ENCODE assay signal across 11 cellular contexts in genomic region chr15:65326109-65326508, GRCh38. TPM values are rescaled to one million over a fixed set of nuclear protein-coding genes. Genes with fewer than 3 reads are reported as not detected.
DNase-seq lines count a peak whose midpoint lies in the region; ATAC-seq and TF ChIP-seq lines count a peak whose summit lies in the region.
"Had no signal": no experiment of that assay in that cellular context is flagged by ENCODE, and none has a peak within 500 bp of the region (broad histone marks: within the 10 kb centered on the region; RNA-seq: fewer than 3 reads in every experiment).

No MANE protein-coding gene starts in this region.

- no peak overlapping the region for H3K4me2 ChIP-seq in parathyroid adenoma (ENCODE audit: low read length)

- POLR2A ChIA-PET in WTC11 (lab: Charles Lee): interaction anchor here (0.5 to 1.5 kb wide), 2 partner anchors 53 to 75 kb away, joined by 3 read pairs; no protein-coding TSS in a partner anchor

- peak; percentile 82 for DNase-seq in H7
- peak; percentile 52 for DNase-seq in WTC11 (ENCODE audit: low spot score)
- peak; percentile 39 for DNase-seq in left ventricle myocardium inferior
- no peak for DNase-seq in activated CD8-positive, alpha-beta memory T cell treated with anti-CD3 and anti-CD28 coated beads, Interleukin-2, amount 10 ng/mL, durations not matched to agents 7 days and 5 days
- DNase-seq: colonic mucosa; stimulated activated naive CD8-positive, alpha-beta T cell treated with anti-CD3 and anti-CD28 coated beads, Interleukin-15, Interleukin-2, amounts not matched to agents 100 U/mL and 50 U/mL, for 24 hours had no signal

- H3K27ac Mint-ChIP-seq in WTC11: peak overlapping the region; percentile 70
- H3K27ac Mint-ChIP-seq in activated CD8-positive, alpha-beta memory T cell treated with anti-CD3 and anti-CD28 coated beads, Interleukin-2, amount 10 ng/mL, durations not matched to agents 7 days and 5 days: no peak overlapping the region

- H3K4me3 Mint-ChIP-seq in WTC11: no peak overlapping the region
- H3K4me3 Mint-ChIP-seq in activated CD8-positive, alpha-beta memory T cell treated with anti-CD3 and anti-CD28 coated beads, Interleukin-2, amount 10 ng/mL, durations not matched to agents 7 days and 5 days: no peak overlapping the region

- no peak overlapping the region for H3K27ac ChIP-seq in left ventricle myocardium inferior (replicated peaks)
- H3K27ac ChIP-seq in parathyroid adenoma: peak overlapping the region; percentile 53
- H3K27ac ChIP-seq: colonic mucosa had no signal

- H3K9me3 ChIP-seq in left ventricle myocardium inferior (replicated peaks) (no peaks in the 10 kb centered on the region), parathyroid adenoma (ENCODE audit: control insufficient read depth, low read length) (no peaks in the 10 kb centered on the region)
- H3K9me3 ChIP-seq: colonic mucosa had no signal

- H3K27me3 Mint-ChIP-seq in WTC11 (ENCODE audit: low read depth): no peaks in the 10 kb centered on the region; the same call in 1 of the 2 replicates
- peaks cover 17% of the 10 kb centered on the region for H3K27me3 Mint-ChIP-seq in activated CD8-positive, alpha-beta memory T cell treated with anti-CD3 and anti-CD28 coated beads, Interleukin-2, amount 10 ng/mL, durations not matched to agents 7 days and 5 days

- H3K9ac ChIP-seq in parathyroid adenoma: no peak overlapping the region

- intact Hi-C loops in left ventricle myocardium inferior (cut with micrococcal nuclease): no loop called here

- H3K9me3 Mint-ChIP-seq in WTC11: no peaks in the 10 kb centered on the region
- no peaks in the 10 kb centered on the region for H3K9me3 Mint-ChIP-seq in activated CD8-positive, alpha-beta memory T cell treated with anti-CD3 and anti-CD28 coated beads, Interleukin-2, amount 10 ng/mL, durations not matched to agents 7 days and 5 days (ENCODE audit: low read depth)

- ATAC-seq in WTC11 (peak; percentile 55), HG03342 (IDR thresholded peaks at IDR 0.05; ENCODE audit: unreplicated experiment) (no peak), GM19035 (IDR thresholded peaks at IDR 0.05; ENCODE audit: unreplicated experiment) (no peak), HG02885 (IDR thresholded peaks at IDR 0.05; ENCODE audit: poor library complexity, unreplicated experiment) (no peak)
- no peak for ATAC-seq in activated CD8-positive, alpha-beta memory T cell treated with anti-CD3 and anti-CD28 coated beads, Interleukin-2, amount 10 ng/mL, durations not matched to agents 7 days and 5 days
- ATAC-seq: stimulated activated naive CD8-positive, alpha-beta T cell treated with anti-CD3 and anti-CD28 coated beads, Interleukin-15, Interleukin-2, amounts not matched to agents 100 U/mL and 50 U/mL, for 24 hours had no signal

- peaks cover 19% of the 10 kb centered on the region for H3K36me3 Mint-ChIP-seq in WTC11
- H3K36me3 Mint-ChIP-seq in activated CD8-positive, alpha-beta memory T cell treated with anti-CD3 and anti-CD28 coated beads, Interleukin-2, amount 10 ng/mL, durations not matched to agents 7 days and 5 days: no peaks in the 10 kb centered on the region

- H3K4me1 ChIP-seq in left ventricle myocardium inferior: peaks cover 19% of the 10 kb centered on the region
- peaks cover 5% of the 10 kb centered on the region for H3K4me1 ChIP-seq in parathyroid adenoma
- H3K4me1 ChIP-seq: colonic mucosa had no signal

- H2AFZ ChIP-seq in parathyroid adenoma: peak overlapping the region; percentile 48

- peaks cover 9% of the 10 kb centered on the region for H3K4me1 Mint-ChIP-seq in WTC11
- H3K4me1 Mint-ChIP-seq in activated CD8-positive, alpha-beta memory T cell treated with anti-CD3 and anti-CD28 coated beads, Interleukin-2, amount 10 ng/mL, durations not matched to agents 7 days and 5 days: no peaks in the 10 kb centered on the region

- CTCF ChIA-PET in WTC11 (lab: Charles Lee): interaction anchor here (0.6 to 3.8 kb wide), 8 partner anchors 10 to 117 kb away, joined by 3 to 27 read pairs (median 4); no protein-coding TSS in a partner anchor
- CTCF ChIA-PET in activated CD8-positive, alpha-beta memory T cell treated with anti-CD3 and anti-CD28 coated beads, Interleukin-2, amount 10 ng/mL, durations not matched to agents 7 days and 5 days (lab: Charles Lee): interaction anchor here (2.3 kb wide), 1 partner anchor 59 kb away, joined by 8 read pairs; no protein-coding TSS in a partner anchor

- H3K36me3 ChIP-seq in H7 (replicated peaks; ENCODE audit: control insufficient read depth, insufficient read depth, low read length): peaks cover 1% of the 10 kb centered on the region
- H3K36me3 ChIP-seq in left ventricle myocardium inferior: no peaks in the 10 kb centered on the region
- H3K36me3 ChIP-seq in parathyroid adenoma (ENCODE audit: control insufficient read depth, insufficient read depth, low read length): no peaks in the 10 kb centered on the region
- H3K36me3 ChIP-seq: colonic mucosa had no signal

- no peak for TF ChIP-seq CTCF in WTC11 (IDR thresholded peaks at IDR 0.05)
- TF ChIP-seq CTCF in left ventricle myocardium inferior (IDR thresholded peaks at IDR 0.05; ENCODE audit: borderline replicate concordance): no peak
- no peak for TF ChIP-seq CTCF in parathyroid adenoma (IDR thresholded peaks at IDR 0.05)

- no peaks in the 10 kb centered on the region for H3K79me2 ChIP-seq in parathyroid adenoma

- H3K27me3 ChIP-seq in H7 (ENCODE audit: control insufficient read depth, insufficient read depth, low read length): no peaks in the 10 kb centered on the region
- peaks cover 4% of the 10 kb centered on the region for H3K27me3 ChIP-seq in left ventricle myocardium inferior (ENCODE audit: low read depth)
- no peaks in the 10 kb centered on the region for H3K27me3 ChIP-seq in parathyroid adenoma (ENCODE audit: control insufficient read depth, insufficient read depth, low read length)
- H3K27me3 ChIP-seq: colonic mucosa had no signal

- H3K4me3 ChIP-seq in H7 (ENCODE audit: insufficient read depth, low read depth, low read length) (no peak overlapping the region), left ventricle myocardium inferior (no peak overlapping the region), parathyroid adenoma (ENCODE audit: low read depth, low read length) (no peak overlapping the region)
- H3K4me3 ChIP-seq: colonic mucosa had no signal

TF ChIP-seq in WTC11, 78 proteins besides CTCF, POLR2A, EP300 and RAD21 (continues in another document):
- TF ChIP-seq E2F4 (CRISPR knock-in tag; IDR thresholded peaks at IDR 0.05; ENCODE audit: borderline replicate concordance, low read depth) (no peak), CREB1 (CRISPR knock-in tag; IDR thresholded peaks at IDR 0.05) (no peak), NR3C1 (CRISPR knock-in tag; conservative IDR thresholded peaks at IDR 0.05; ENCODE audit: low read depth) (no peak), ZNF512 (CRISPR knock-in tag; IDR thresholded peaks at IDR 0.05; ENCODE audit: borderline replicate concordance) (no peak), ZNF317 (CRISPR knock-in tag; IDR thresholded peaks at IDR 0.05; ENCODE audit: borderline replicate concordance, low read depth) (no peak)

RNA-seq across cellular contexts. Expression of gene RNU5B-1, which starts 21.6 kb away (rescaled TPM):
- not detected in 2 replicates for total RNA-seq in H7 (2014; rRNA removed; shearing (Covaris generic))
- total RNA-seq in WTC11 (2021) (9.7 to 10.4 TPM in 2 of 3 replicates, not detected in the other), left ventricle myocardium inferior (40.3 TPM)
- total RNA-seq in activated CD8-positive, alpha-beta memory T cell treated with anti-CD3 and anti-CD28 coated beads, Interleukin-2, amount 10 ng/mL, durations not matched to agents 7 days and 5 days: 10 to 100 TPM in 1 of 2 experiments, not detected in 1; 15.8 TPM
- total RNA-seq: SK-MEL-5 had no signal

RNA-seq across cellular contexts. Expression of gene RNU5A-1, which starts 30.3 kb away (rescaled TPM):
- total RNA-seq in H7 (2014; rRNA removed; shearing (Covaris generic)): not detected in 2 replicates
- total RNA-seq in WTC11 (2021) (not detected in 3 replicates), left ventricle myocardium inferior (not detected)
- total RNA-seq in activated CD8-positive, alpha-beta memory T cell treated with anti-CD3 and anti-CD28 coated beads, Interleukin-2, amount 10 ng/mL, durations not matched to agents 7 days and 5 days: not detected
- total RNA-seq: colonic mucosa, SK-MEL-5 had no signal

RNA-seq across cellular contexts. Expression of gene PARP16, which starts 39.4 kb away (rescaled TPM):
- 5.9 and 11.3 TPM in 2 replicates for total RNA-seq in H7 (2014; rRNA removed; shearing (Covaris generic))
- 4.7 to 6.2 TPM (median 5.8 TPM) in 3 replicates for total RNA-seq in WTC11 (2021)
- total RNA-seq in left ventricle myocardium inferior: 4.6 TPM
- total RNA-seq in activated CD8-positive, alpha-beta memory T cell treated with anti-CD3 and anti-CD28 coated beads, Interleukin-2, amount 10 ng/mL, durations not matched to agents 7 days and 5 days: 10 to 100 TPM; 11.7 to 19.7 TPM

RNA-seq across cellular contexts. Expression of gene IGDCC3, which starts 51.7 kb away (rescaled TPM):
- total RNA-seq in H7 (2014; rRNA removed; shearing (Covaris generic)): 38.3 and 39.7 TPM in 2 replicates
- total RNA-seq in WTC11 (2021) (49.2 to 53.5 TPM (median 53.5 TPM) in 3 replicates), left ventricle myocardium inferior (0.16 TPM)
- total RNA-seq in activated CD8-positive, alpha-beta memory T cell treated with anti-CD3 and anti-CD28 coated beads, Interleukin-2, amount 10 ng/mL, durations not matched to agents 7 days and 5 days: not detected
